2 cellular contexts compared by ENCODE assay signal in the genomic region with DNA sequence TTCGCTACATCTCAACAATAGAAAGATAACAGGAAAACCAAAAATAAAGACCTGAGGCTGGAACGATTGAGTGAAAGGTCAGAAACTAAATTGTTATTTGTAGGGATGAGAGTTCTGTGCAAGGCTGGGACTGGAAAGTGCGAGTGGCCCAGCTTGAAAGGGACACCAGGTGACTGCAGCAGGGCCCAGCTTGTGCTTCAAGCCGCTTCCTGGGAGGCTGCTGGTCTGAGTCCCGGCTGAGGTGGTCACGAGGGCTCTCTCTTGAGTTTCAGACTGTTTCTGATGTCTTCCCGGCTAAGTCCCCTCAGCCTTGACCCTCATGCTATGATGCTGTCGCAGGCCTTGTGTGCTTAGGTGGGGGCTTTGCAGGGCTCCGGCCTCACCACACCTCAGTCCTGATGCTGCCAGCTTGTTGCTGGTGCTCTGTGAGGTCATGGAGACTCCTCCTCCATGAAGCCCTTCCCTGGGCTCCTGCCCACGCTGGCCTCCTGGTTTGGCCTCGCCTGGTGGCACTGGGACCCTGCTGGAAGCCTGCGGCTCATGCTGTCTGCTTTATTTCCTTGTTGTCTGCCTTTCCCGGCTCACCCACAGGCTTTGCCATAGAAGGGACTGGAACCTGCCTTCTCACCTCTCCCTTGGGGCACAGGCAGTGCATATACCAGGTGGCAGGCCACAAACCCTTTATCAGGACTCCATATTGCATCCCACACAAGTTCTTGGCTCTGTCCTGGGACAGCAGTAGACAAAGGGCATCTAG.
TF ChIP-seq lines count a peak whose summit lies in the region.

No MANE protein-coding gene starts in this region.

TF ChIP-seq in Ishikawa, 13 proteins besides CTCF, POLR2A, EP300 and RAD21:
- TF ChIP-seq YY1 (IDR thresholded peaks at IDR 0.05; ENCODE audit: low read depth) = 0 out of 2 replicates have a peak, but pooled peaks have one; percentile 21
- TF ChIP-seq NFIC (IDR thresholded peaks at IDR 0.05) = no peak
- TF ChIP-seq CEBPB (IDR thresholded peaks at IDR 0.05) = no peak
- TF ChIP-seq TCF12 (IDR thresholded peaks at IDR 0.05; ENCODE audit: low read depth) = 0 out of 2 replicates have a peak, but pooled peaks have one; percentile 9
- TF ChIP-seq CREB1 (IDR thresholded peaks at IDR 0.05; ENCODE audit: low read depth) = no peak
- TF ChIP-seq, protein P1, sequence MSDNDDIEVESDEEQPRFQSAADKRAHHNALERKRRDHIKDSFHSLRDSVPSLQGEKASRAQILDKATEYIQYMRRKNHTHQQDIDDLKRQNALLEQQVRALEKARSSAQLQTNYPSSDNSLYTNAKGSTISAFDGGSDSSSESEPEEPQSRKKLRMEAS (IDR thresholded peaks at IDR 0.05) = peak; percentile 24; the same call in 1 of the 2 replicates

TF ChIP-seq in GM12878, 131 proteins besides CTCF, POLR2A, EP300 and RAD21:
- TF ChIP-seq RAD51 (IDR thresholded peaks at IDR 0.05) (no peak), CHD4 (IDR thresholded peaks at IDR 0.05) (no peak), DPF2 (IDR thresholded peaks at IDR 0.05) (no peak), GATAD2B (conservative IDR thresholded peaks at IDR 0.05; ENCODE audit: low read depth) (no peak), CBX3 (IDR thresholded peaks at IDR 0.05; ENCODE audit: borderline replicate concordance, low read depth) (no peak), NRF1 (conservative IDR thresholded peaks at IDR 0.05; ENCODE audit: low read depth, low read length) (no peak), ZSCAN29 (IDR thresholded peaks at IDR 0.05) (no peak), HDGF (IDR thresholded peaks at IDR 0.05) (no peak)
- TF ChIP-seq, protein P2, sequence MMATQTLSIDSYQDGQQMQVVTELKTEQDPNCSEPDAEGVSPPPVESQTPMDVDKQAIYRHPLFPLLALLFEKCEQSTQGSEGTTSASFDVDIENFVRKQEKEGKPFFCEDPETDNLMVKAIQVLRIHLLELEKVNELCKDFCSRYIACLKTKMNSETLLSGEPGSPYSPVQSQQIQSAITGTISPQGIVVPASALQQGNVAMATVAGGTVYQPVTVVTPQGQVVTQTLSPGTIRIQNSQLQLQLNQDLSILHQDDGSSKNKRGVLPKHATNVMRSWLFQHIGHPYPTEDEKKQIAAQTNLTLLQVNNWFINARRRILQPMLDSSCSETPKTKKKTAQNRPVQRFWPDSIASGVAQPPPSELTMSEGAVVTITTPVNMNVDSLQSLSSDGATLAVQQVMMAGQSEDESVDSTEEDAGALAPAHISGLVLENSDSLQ (IDR thresholded peaks at IDR 0.05) = no peak
